Comparison of ENCODE assay signal across 1 cellular context in genomic region chr3:25428003-25428861, GRCh38.
A peak's percentile ranks its signal among the peaks of the same experiment; 100 is the strongest.
TF ChIP-seq lines count a peak whose summit lies in the region.

Gene RARB (plus strand): TSS chr3:25428263. CDS start chr3:25428732, 469 bp downstream.

TF ChIP-seq in SK-N-SH, 30 proteins besides CTCF, POLR2A, EP300 and RAD21 (continued from another document):
- 0 out of 2 replicates have a peak, but pooled peaks have one; percentile 11 for TF ChIP-seq JUND (IDR thresholded peaks at IDR 0.05)
- TF ChIP-seq TCF12 (IDR thresholded peaks at IDR 0.05), result peak; percentile 49
- TF ChIP-seq MAX (IDR thresholded peaks at IDR 0.05; ENCODE audit: low read depth), result peak; percentile 65; the same call in 1 of the 2 replicates
- no peak for TF ChIP-seq RCOR1 (IDR thresholded peaks at IDR 0.05; ENCODE audit: low read length)
- TF ChIP-seq GABPA (IDR thresholded peaks at IDR 0.05; ENCODE audit: low read depth), result no peak
- no peak for TF ChIP-seq NRF1 (IDR thresholded peaks at IDR 0.05; ENCODE audit: low read depth, low read length)
- TF ChIP-seq EZH2phosphoT487 (IDR thresholded peaks at IDR 0.05; ENCODE audit: borderline replicate concordance, low read depth), result no peak
- peak; percentile 94 for TF ChIP-seq MXI1 (IDR thresholded peaks at IDR 0.05; ENCODE audit: low read depth, low read length)
- 0 out of 2 replicates have a peak, but pooled peaks have one; percentile 33 for TF ChIP-seq REST (IDR thresholded peaks at IDR 0.05; ENCODE audit: low read depth, low read length)
